In genomic region chr1:156497743-156498446, GRCh38 we compare ENCODE assay signal across 8 cellular contexts. TPM values are rescaled to one million over a fixed set of nuclear protein-coding genes. Genes with fewer than 3 reads are reported as not detected.
DNase-seq lines count a peak whose midpoint lies in the region; ATAC-seq and TF ChIP-seq lines count a peak whose summit lies in the region.

No MANE protein-coding gene starts in this region.

- DNase-seq in SK-N-SH (no peak), left lung (peak in 1 of 2 donors; percentile 32), substantia nigra (lab: John Stamatoyannopoulos, UW) (peak in 19 of 49 donors; percentile 19 to 56 (median 33))
- DNase-seq in stimulated activated CD4-positive, alpha-beta T cell treated with anti-CD3 and anti-CD28 coated beads, Interleukin-1b, Interleukin-23, amount 100 ng/mL, for 48 hours = no peak

- peak overlapping the region; percentile 95 for H3K4me2 ChIP-seq in SK-N-SH

- TF ChIP-seq CTCF in SK-N-SH (IDR thresholded peaks at IDR 0.05) = no peak
- TF ChIP-seq CTCF in left lung (IDR thresholded peaks at IDR 0.05) = no peak

- POLR2A ChIA-PET in SK-N-SH (lab: Yijun Ruan, JAX) = interaction anchor here (1.0 kb wide), 1 partner anchor 40 kb away, joined by 3 read pairs; no protein-coding TSS in a partner anchor

- H3K4me1 Mint-ChIP-seq in activated naive CD8-positive, alpha-beta T cell (ENCODE audit: low read depth) = peaks cover 73% of the 10 kb centered on the region

- peak overlapping the region; percentile 1 to 89; a peak in 2 of 4 replicates for H3K4me3 ChIP-seq in SK-N-SH (ENCODE audit: low read depth in 2 of 2, low read length in 1 of 2)
- H3K4me3 ChIP-seq in left lung = peak overlapping the region in 1 of 2 donors; percentile 99

- H3K9me3 ChIP-seq in SK-N-SH (no peaks in the 10 kb centered on the region), left lung (no peaks in the 10 kb centered on the region)

- H3K4me1 ChIP-seq in SK-N-SH (ENCODE audit: control insufficient read depth in 1 of 2, insufficient read depth in 2 of 2, low read depth in 1 of 2, low read length in 1 of 2) (peaks cover 34 to 61% of the 10 kb centered on the region in 2 experiments), left lung (peaks cover 65 to 82% of the 10 kb centered on the region in 2 donors)

- H3K9ac ChIP-seq in SK-N-SH = no peak overlapping the region

- 89% methylated on average over 6 of the region's 6 CpGs for WGBS in SK-N-SH (ENCODE audit: low lambda C conversion rate)

- TF ChIP-seq EP300 in SK-N-SH (IDR thresholded peaks at IDR 0.05; ENCODE audit: borderline replicate concordance in 1 of 2, low read depth in 1 of 2, low read length in 1 of 2) = no peak

- H3K4me3 Mint-ChIP-seq in activated naive CD8-positive, alpha-beta T cell = peak overlapping the region; percentile 86

- peaks cover 68% of the 10 kb centered on the region for H4K20me1 ChIP-seq in SK-N-SH (ENCODE audit: insufficient read depth)

- H2AFZ ChIP-seq in SK-N-SH (ENCODE audit: low read depth) = no peak overlapping the region

- no peak for ATAC-seq in SK-N-SH treated with all-trans-retinoic acid at 6 μM for 48 hours
- ATAC-seq in left lung = no peak
- ATAC-seq in GM18907 (IDR thresholded peaks at IDR 0.05; ENCODE audit: unreplicated experiment) = no peak
- no peak for ATAC-seq in GM21423 (IDR thresholded peaks at IDR 0.05; ENCODE audit: unreplicated experiment)

- CTCF ChIA-PET in SK-N-SH (lab: Yijun Ruan, JAX) = interaction anchor here (0.9 to 7.3 kb wide), 7 partner anchors 9 to 112 kb away, joined by 3 to 47 read pairs (median 6); no protein-coding TSS in a partner anchor

- no peaks in the 10 kb centered on the region for H3K9me3 Mint-ChIP-seq in activated naive CD8-positive, alpha-beta T cell (ENCODE audit: low read depth)

- no peaks in the 10 kb centered on the region for H3K27me3 ChIP-seq in SK-N-SH (ENCODE audit: insufficient read depth)
- no peaks in the 10 kb centered on the region for H3K27me3 ChIP-seq in left lung

- no peaks in the 10 kb centered on the region for H3K9me2 ChIP-seq in SK-N-SH

- H3K36me3 Mint-ChIP-seq in activated naive CD8-positive, alpha-beta T cell = no peaks in the 10 kb centered on the region

- H3K36me3 ChIP-seq in SK-N-SH (replicated peaks in 1 of 2; ENCODE audit: control insufficient read depth in 1 of 2, insufficient read depth in 2 of 2, low read length in 1 of 2) (peaks cover 3 to 6% of the 10 kb centered on the region in 2 experiments), left lung (no peaks in the 10 kb centered on the region)

- H3K79me2 ChIP-seq in SK-N-SH (ENCODE audit: insufficient read depth) = peaks cover 77% of the 10 kb centered on the region

- peaks cover 13% of the 10 kb centered on the region for H3F3A ChIP-seq in SK-N-SH (replicated peaks; ENCODE audit: insufficient read depth)

- intact Hi-C loops in left lung (cut with DNase I) = no loop called here

- TF ChIP-seq RAD21 in SK-N-SH (IDR thresholded peaks at IDR 0.05; ENCODE audit: low read length) = no peak

- no peaks in the 10 kb centered on the region for H3K27me3 Mint-ChIP-seq in activated naive CD8-positive, alpha-beta T cell

- peak overlapping the region; percentile 83 for H3K27ac Mint-ChIP-seq in activated naive CD8-positive, alpha-beta T cell

- H3K27ac ChIP-seq in SK-N-SH (ENCODE audit: low read depth in 2 of 2, low read length in 1 of 2) = peak overlapping the region in 1 of 2 experiments; percentile 58; a peak in 2 of 4 replicates
- peak overlapping the region; percentile 48 to 100 for H3K27ac ChIP-seq in left lung
- H3K27ac ChIP-seq in substantia nigra (ENCODE audit: low read depth, low read length, poor library complexity, severe bottlenecking) = peak overlapping the region; percentile 98

TF ChIP-seq in SK-N-SH, 30 proteins besides CTCF, POLR2A, EP300 and RAD21:
- TF ChIP-seq MEF2A (IDR thresholded peaks at IDR 0.05; ENCODE audit: borderline replicate concordance, low read depth) (no peak), TCF12 (IDR thresholded peaks at IDR 0.05) (no peak), SMC3 (IDR thresholded peaks at IDR 0.05; ENCODE audit: low read depth, low read length) (no peak), YY1 (IDR thresholded peaks at IDR 0.05; ENCODE audit: low read depth) (no peak), CHD2 (IDR thresholded peaks at IDR 0.05; ENCODE audit: low read length, partially characterized antibody) (no peak)

TF ChIP-seq in SK-N-SH treated with all-trans-retinoic acid at 6 μM for 48 hours, 23 proteins besides CTCF, POLR2A, EP300 and RAD21:
- TF ChIP-seq TCF4 (CRISPR knock-in tag; IDR thresholded peaks at IDR 0.05; ENCODE audit: borderline replicate concordance) (no peak), ZFP3 (CRISPR knock-in tag; IDR thresholded peaks at IDR 0.05) (no peak), ZNF8 (CRISPR knock-in tag; IDR thresholded peaks at IDR 0.05) (no peak), ZNF70 (CRISPR knock-in tag; IDR thresholded peaks at IDR 0.05) (no peak), OSR1 (CRISPR knock-in tag; IDR thresholded peaks at IDR 0.05) (no peak), CREB5 (CRISPR knock-in tag; IDR thresholded peaks at IDR 0.05; ENCODE audit: low read depth) (no peak)

RNA-seq across cellular contexts. Expression of gene MEF2D, which starts 2.7 kb away (rescaled TPM):
- polyA plus RNA-seq in SK-N-SH (2012; rRNA removed) = 14.3 and 16.0 TPM in 2 replicates
- 10.5 and 12.4 TPM in 2 replicates for polyA plus RNA-seq in SK-N-SH (2012; cell fraction: cytosol; rRNA removed)
- 38.6 and 41.0 TPM in 2 replicates for polyA plus RNA-seq in SK-N-SH (2012; cell fraction: nucleus; rRNA removed)
- 10 to 100 TPM; 45.4 to 52.8 TPM for total RNA-seq in left lung
